Comparison of ENCODE assay signal across 8 cellular contexts in the genomic region with DNA sequence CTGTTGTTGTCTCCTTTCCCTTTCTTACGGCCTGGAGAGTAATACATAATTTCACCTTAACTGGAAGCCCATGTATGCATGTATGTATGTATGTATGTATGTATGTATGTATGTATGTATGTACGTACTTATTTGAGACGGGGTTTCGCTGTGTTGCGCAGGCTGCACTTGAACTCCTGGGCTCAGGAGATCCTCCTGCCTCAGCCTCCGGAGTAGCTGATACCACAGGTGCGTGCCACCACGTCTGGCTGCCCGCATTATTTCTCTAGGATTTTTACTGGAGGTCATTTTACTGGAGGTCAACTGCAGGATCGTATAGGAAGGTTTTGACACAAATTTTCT. TPM values are rescaled to one million over a fixed set of nuclear protein-coding genes. Genes with fewer than 3 reads are reported as not detected.
DNase-seq lines count a peak whose midpoint lies in the region; ATAC-seq and TF ChIP-seq lines count a peak whose summit lies in the region.

No MANE protein-coding gene starts in this region.

- DNase-seq in dorsolateral prefrontal cortex (peak in 3 of 10 donors; percentile 22 to 42 (median 38)), osteoblast (ENCODE audit: insufficient read length, low spot score, missing footprints) (no peak), HuH-7 (ENCODE audit: low spot score) (no peak), ureter (ENCODE audit: low spot score) (no peak)
- DNase-seq in central memory CD4-positive, alpha-beta T cell = no peak

- H3K27me3 ChIP-seq in BLaER1 = no peaks in the 10 kb centered on the region
- no peaks in the 10 kb centered on the region for H3K27me3 ChIP-seq in dorsolateral prefrontal cortex
- H3K27me3 ChIP-seq in osteoblast (ENCODE audit: insufficient read depth, low read length) = no peaks in the 10 kb centered on the region

- H3K9ac ChIP-seq in BLaER1 = no peak overlapping the region

- peaks cover 29% of the 10 kb centered on the region for H3K36me3 ChIP-seq in BLaER1
- H3K36me3 ChIP-seq in osteoblast (ENCODE audit: insufficient read depth, low read length) = peaks cover 23% of the 10 kb centered on the region

- no peak overlapping the region for H3K4me3 ChIP-seq in BLaER1
- H3K4me3 ChIP-seq in dorsolateral prefrontal cortex = peak overlapping the region; percentile 1 to 100 (median 92)
- H3K4me3 ChIP-seq in osteoblast (ENCODE audit: insufficient read depth, low read length) = peak overlapping the region; percentile 52

- H3K4me1 ChIP-seq in BLaER1 (peaks cover 10% of the 10 kb centered on the region), osteoblast (ENCODE audit: insufficient read depth, low read length) (peaks cover 6% of the 10 kb centered on the region)

- H3K79me2 ChIP-seq in osteoblast (ENCODE audit: insufficient read depth, low read length) = peaks cover 15% of the 10 kb centered on the region

- no peak for TF ChIP-seq CTCF in dorsolateral prefrontal cortex (IDR thresholded peaks at IDR 0.05 in 54 of 56, conservative IDR thresholded peaks at IDR 0.05 in 2 of 56; ENCODE audit: low read depth in 1 of 56, partially characterized antibody in 56 of 56)
- TF ChIP-seq CTCF in osteoblast (IDR thresholded peaks at IDR 0.05; ENCODE audit: extremely low read depth, low read depth, low read length) = no peak

- H3K4me2 ChIP-seq in BLaER1 (peak overlapping the region; percentile 39), osteoblast (ENCODE audit: insufficient read depth, low read length) (peak overlapping the region; percentile 76)

- H3K9me3 ChIP-seq in BLaER1 (no peaks in the 10 kb centered on the region; the same call in 1 of the 2 replicates), osteoblast (ENCODE audit: low read depth, low read length) (no peaks in the 10 kb centered on the region)

- intact Hi-C loops in dorsolateral prefrontal cortex (cut with DNase I) = loop anchor here (1.0 to 5.0 kb wide), 4 partner anchors 61 to 111 kb away; partner anchors contain the start of genes PIP4K2C (in 2 of the 2) and B4GALNT1 (in 1 of the 2)

- H2AFZ ChIP-seq in osteoblast (ENCODE audit: low read length) = peak overlapping the region; percentile 88

- H4K20me1 ChIP-seq in BLaER1 (no peaks in the 10 kb centered on the region), osteoblast (ENCODE audit: insufficient read depth, low read length) (no peaks in the 10 kb centered on the region)

- H3K27ac ChIP-seq in BLaER1 (no peak overlapping the region), dorsolateral prefrontal cortex (peak overlapping the region in 35 of 59 donors; percentile 3 to 90 (median 53)), osteoblast (ENCODE audit: low read depth, low read length) (no peak overlapping the region)

- peak; percentile 1 for ATAC-seq in HG02943 (IDR thresholded peaks at IDR 0.05; ENCODE audit: low read depth, unreplicated experiment)
- no peak for ATAC-seq in GM19463 (IDR thresholded peaks at IDR 0.05; ENCODE audit: unreplicated experiment)

RNA-seq across cellular contexts. Expression of gene OS9, which starts 0.6 kb away (rescaled TPM):
- total RNA-seq in dorsolateral prefrontal cortex (100 to 1,000 TPM; 111 to 171 (median 140) TPM), osteoblast (152 and 211 TPM in 2 replicates), ureter (201 TPM)

RNA-seq across cellular contexts. Expression of gene AGAP2, which starts 45.3 kb away (rescaled TPM):
- total RNA-seq in dorsolateral prefrontal cortex = 100 to 1,000 TPM in 119 of 120 experiments, 10 to 100 TPM in 1; 76.2 to 322 (median 239) TPM
- 0.29 and 0.72 TPM in 2 replicates for total RNA-seq in osteoblast
- 2.8 TPM for total RNA-seq in ureter

RNA-seq across cellular contexts. Expression of gene TSPAN31, which starts 51.6 kb away (rescaled TPM):
- total RNA-seq in dorsolateral prefrontal cortex = 10 to 100 TPM; 21.6 to 47.8 (median 33.9) TPM
- total RNA-seq in osteoblast = 37.4 and 41.6 TPM in 2 replicates
- total RNA-seq in ureter = 45.6 TPM

RNA-seq across cellular contexts. Expression of gene CDK4, which starts 58.8 kb away (rescaled TPM):
- total RNA-seq in dorsolateral prefrontal cortex = 10 to 100 TPM; 20.2 to 50.6 (median 29.3) TPM
- total RNA-seq in osteoblast = 275 and 293 TPM in 2 replicates
- total RNA-seq in ureter = 86.5 TPM

Comparison
In these comparisons a context has a peak if more than half of its experiments do, and no peak if none do; other contexts are left out.
1. H3K27ac ChIP-seq: peak in dorsolateral prefrontal cortex (35 of 59); none in BLaER1 (single experiment) and osteoblast (single experiment).
2. RNA of gene AGAP2, which starts 45.3 kb away (total RNA-seq): 76.2 to 322 TPM in dorsolateral prefrontal cortex; 2.8 TPM in ureter (single experiment) and 0.29 to 0.72 TPM in osteoblast; every median in the first group is over 10 times any median in the second.